15 cellular contexts compared by ENCODE assay signal in the genomic region with DNA sequence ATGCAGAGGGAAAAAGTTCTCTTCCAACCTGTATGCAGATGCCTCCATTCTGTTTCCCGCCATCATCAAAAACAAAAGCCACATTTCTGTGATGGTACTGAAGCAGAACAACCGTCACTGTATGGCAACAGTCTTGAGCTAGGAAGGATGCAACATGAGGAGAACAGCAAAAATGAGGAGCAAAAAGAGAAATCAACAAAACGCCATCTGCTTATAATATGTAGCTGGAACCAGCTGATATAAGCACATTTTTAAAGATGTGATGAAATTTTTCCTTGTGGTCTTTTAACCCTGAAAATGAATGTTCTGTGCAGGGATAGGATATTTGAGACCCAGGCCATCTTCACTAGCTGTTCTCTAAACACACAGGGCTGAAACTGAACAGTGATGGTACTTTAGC.
A peak's percentile ranks its signal among the peaks of the same experiment; 100 is the strongest.
DNase-seq lines count a peak whose midpoint lies in the region; FAIRE-seq and TF ChIP-seq lines count a peak whose summit lies in the region.
"Had no signal": no experiment of that assay in that cellular context is flagged by ENCODE, and none has a peak within 500 bp of the region (broad histone marks: within the 10 kb centered on the region; RNA-seq: fewer than 3 reads in every experiment).

No MANE protein-coding gene starts in this region.

- H4K8ac ChIP-seq in mesenchymal stem cell (ENCODE audit: low read length), result no peak overlapping the region

- no peak for FAIRE-seq in GM19239 (lab: Jason Lieb, UNC)
- FAIRE-seq: GM12878, GM18507, H1, K562 had no signal

- H3K23ac ChIP-seq in mesenchymal stem cell (ENCODE audit: low read length in 2 of 2), result no peak overlapping the region

- no peak overlapping the region for H2BK120ac ChIP-seq in mesenchymal stem cell (ENCODE audit: low read depth, low read length)

- peak overlapping the region; percentile 55 for H3K9ac ChIP-seq in mesenchymal stem cell (ENCODE audit: low read length)
- H3K9ac ChIP-seq: BLaER1 treated with 17β-estradiol and CSF1 and Interleukin-3, amounts not matched to agents 10 nM and 100 nM had no signal

- H4K91ac ChIP-seq in mesenchymal stem cell (ENCODE audit: low read length), result no peak overlapping the region

- H3K4me3 ChIP-seq in AG10803 (ENCODE audit: low read length) (no peak overlapping the region), SJSA1 (no peak overlapping the region), choroid plexus epithelial cell (ENCODE audit: low read depth, low read length) (no peak overlapping the region), mesenchymal stem cell (ENCODE audit: insufficient read depth in 1 of 2, low read depth in 1 of 2, low read length in 2 of 2) (no peak overlapping the region)
- H3K4me3 ChIP-seq: BLaER1 treated with 17β-estradiol and CSF1 and Interleukin-3, amounts not matched to agents 10 nM and 100 nM; GM12878; K562 had no signal

- no peak overlapping the region for H2AK5ac ChIP-seq in mesenchymal stem cell (ENCODE audit: low read length, severe bottlenecking)

- H2BK12ac ChIP-seq in mesenchymal stem cell (ENCODE audit: low read length in 2 of 2), result no peak overlapping the region

- no peaks in the 10 kb centered on the region for H3K79me1 ChIP-seq in mesenchymal stem cell (replicated peaks; ENCODE audit: low read length, poor library complexity, severe bottlenecking)

- no peaks in the 10 kb centered on the region for H3K9me3 ChIP-seq in SJSA1 (replicated peaks)
- no peaks in the 10 kb centered on the region for H3K9me3 ChIP-seq in mesenchymal stem cell (ENCODE audit: control insufficient read depth, low read length)
- H3K9me3 ChIP-seq: BLaER1 treated with 17β-estradiol and CSF1 and Interleukin-3, amounts not matched to agents 10 nM and 100 nM had no signal

- H3K4ac ChIP-seq in mesenchymal stem cell (ENCODE audit: low read depth in 1 of 2, low read length in 2 of 2), result no peak overlapping the region

- no peak overlapping the region for H2AFZ ChIP-seq in mesenchymal stem cell (ENCODE audit: low read depth, low read length)

- no peak overlapping the region for H2BK15ac ChIP-seq in mesenchymal stem cell (ENCODE audit: low read depth, poor library complexity, severe bottlenecking)

- WGBS in mesenchymal stem cell, result 89% methylated on average over 3 of the region's 3 CpGs

- H3K27ac ChIP-seq in SJSA1 (0 out of 2 replicates have a peak overlapping the region, but pooled peaks have one; percentile 4), mesenchymal stem cell (ENCODE audit: low read length, poor library complexity, severe bottlenecking) (no peak overlapping the region)
- H3K27ac ChIP-seq: BLaER1 treated with 17β-estradiol and CSF1 and Interleukin-3, amounts not matched to agents 10 nM and 100 nM had no signal

- H3K36me3 ChIP-seq in SJSA1 (no peaks in the 10 kb centered on the region), mesenchymal stem cell (ENCODE audit: control insufficient read depth in 1 of 2, insufficient read depth in 2 of 2, low read depth in 1 of 2, low read length in 2 of 2) (no peaks in the 10 kb centered on the region)
- H3K36me3 ChIP-seq: BLaER1 treated with 17β-estradiol and CSF1 and Interleukin-3, amounts not matched to agents 10 nM and 100 nM had no signal

- peak; percentile 44 for DNase-seq in AG10803 (ENCODE audit: low read depth)
- DNase-seq in SJSA1 (ENCODE audit: low read depth in 1 of 2, low spot score in 2 of 2), result no peak
- peak; percentile 66 for DNase-seq in choroid plexus epithelial cell (ENCODE audit: low read depth)
- DNase-seq in mesenchymal stem cell, result peak; percentile 11
- DNase-seq in GM19239 (ENCODE audit: insufficient read length, low spot score), result no peak
- no peak for DNase-seq in T1000 (lab: John Stamatoyannopoulos, UW)
- no peak for DNase-seq in DMS79 (lab: John Stamatoyannopoulos, UW)
- DNase-seq: 8988T; CD4-positive, alpha-beta T cell; DMS153 had no signal

- no peak overlapping the region for H3K4me2 ChIP-seq in mesenchymal stem cell (ENCODE audit: low read length, poor library complexity, severe bottlenecking)
- H3K4me2 ChIP-seq: BLaER1 treated with 17β-estradiol and CSF1 and Interleukin-3, amounts not matched to agents 10 nM and 100 nM had no signal

- no peak overlapping the region for H3K18ac ChIP-seq in mesenchymal stem cell (ENCODE audit: low read depth in 1 of 2, low read length in 2 of 2)

- no peak overlapping the region for H2BK5ac ChIP-seq in mesenchymal stem cell (ENCODE audit: low read depth, low read length, poor library complexity, severe bottlenecking)

- H3K27me3 ChIP-seq in SJSA1 (replicated peaks) (no peaks in the 10 kb centered on the region), mesenchymal stem cell (ENCODE audit: control insufficient read depth in 1 of 2, insufficient read depth in 1 of 2, low read length in 2 of 2) (no peaks in the 10 kb centered on the region)
- H3K27me3 ChIP-seq: BLaER1 treated with 17β-estradiol and CSF1 and Interleukin-3, amounts not matched to agents 10 nM and 100 nM had no signal

- H3K4me1 ChIP-seq in SJSA1 (replicated peaks) (peaks cover 7% of the 10 kb centered on the region), mesenchymal stem cell (ENCODE audit: control insufficient read depth, insufficient read depth, low read depth, low read length) (no peaks in the 10 kb centered on the region)
- H3K4me1 ChIP-seq: BLaER1 treated with 17β-estradiol and CSF1 and Interleukin-3, amounts not matched to agents 10 nM and 100 nM had no signal

- H3K14ac ChIP-seq in mesenchymal stem cell (ENCODE audit: low read length in 2 of 2), result no peak overlapping the region

- no peak for TF ChIP-seq CTCF in AG10803 (conservative IDR thresholded peaks at IDR 0.05; ENCODE audit: low read length)
- TF ChIP-seq CTCF in choroid plexus epithelial cell (conservative IDR thresholded peaks at IDR 0.05; ENCODE audit: low read depth, low read length), result no peak

Comparison
In these comparisons a context has a peak if more than half of its experiments do, and no peak if none do; other contexts are left out.
1. DNase-seq: peak in AG10803 (single experiment), choroid plexus epithelial cell (single experiment) and mesenchymal stem cell (single experiment); none in SJSA1 (0 of 2), GM19239 (single experiment), T1000 (single experiment) and DMS79 (single experiment).